Comparison of ENCODE assay signal across 7 cellular contexts in the genomic region with DNA sequence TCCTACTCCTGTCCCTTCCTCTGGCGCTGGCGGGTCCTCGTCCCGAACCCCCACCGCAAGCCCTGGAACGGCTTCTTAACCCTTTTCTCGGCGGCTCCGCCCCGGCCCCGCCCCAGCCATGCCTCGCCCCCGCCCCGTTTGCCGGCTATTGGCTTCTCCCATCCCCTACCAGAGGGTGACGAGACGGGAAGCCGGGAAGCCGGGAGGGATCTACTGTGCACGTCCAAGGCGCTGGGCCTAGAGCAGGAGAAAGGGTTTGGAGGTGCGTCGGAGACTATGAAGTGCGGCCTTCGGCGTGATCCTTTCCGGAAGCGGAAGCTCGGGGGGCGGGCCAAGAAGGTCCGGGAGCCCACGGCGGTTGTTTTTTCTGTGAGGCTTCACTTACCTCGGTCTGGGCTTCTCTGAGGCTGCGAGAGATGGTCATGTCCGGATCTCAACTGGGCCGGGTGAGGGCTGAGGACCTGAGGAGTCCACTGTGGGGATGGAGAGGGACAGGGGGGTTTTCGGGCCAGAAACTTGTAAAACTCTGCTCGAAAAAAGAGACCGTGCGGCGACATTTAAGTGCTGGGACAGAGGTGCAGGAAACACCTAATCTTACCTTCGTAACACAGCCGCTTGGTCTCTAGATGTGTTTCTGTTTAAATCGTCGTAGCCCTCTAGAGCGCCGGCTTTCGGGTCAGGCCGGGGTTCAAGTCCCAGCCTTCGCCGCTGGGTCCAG. TPM values are rescaled to one million over a fixed set of nuclear protein-coding genes. Genes with fewer than 3 reads are reported as not detected.
DNase-seq lines count a peak whose midpoint lies in the region; ATAC-seq and TF ChIP-seq lines count a peak whose summit lies in the region.

No MANE protein-coding gene starts in this region.

- peak in 2 of 4 donors; percentile 58 to 65 for TF ChIP-seq POLR2A in esophagus squamous epithelium (IDR thresholded peaks at IDR 0.05)

- H3K27ac Mint-ChIP-seq in naive thymus-derived CD4-positive, alpha-beta T cell = peak overlapping the region; percentile 92 to 100 (median 98)
- peak overlapping the region; percentile 95 for H3K27ac Mint-ChIP-seq in stimulated activated effector memory CD8-positive, alpha-beta T cell treated with anti-CD3 and anti-CD28 coated beads, Interleukin-12 subunit alpha, Interleukin-12 subunit beta, amount 100 ng/mL, for 72 hours

- no peak for TF ChIP-seq CTCF in esophagus squamous epithelium (IDR thresholded peaks at IDR 0.05)

- peak overlapping the region; percentile 61 to 87 (median 84) for H3K27ac ChIP-seq in esophagus squamous epithelium
- peak overlapping the region; percentile 82 for H3K27ac ChIP-seq in naive thymus-derived CD4-positive, alpha-beta T cell (ENCODE audit: low read depth, low read length)

- H3K4me1 ChIP-seq in esophagus squamous epithelium = peaks cover 0 to 19% (median 6%) of the 10 kb centered on the region in 3 donors
- H3K4me1 ChIP-seq in naive thymus-derived CD4-positive, alpha-beta T cell (ENCODE audit: control insufficient read depth in 2 of 2, insufficient read depth in 2 of 2, low read length in 2 of 2) = peaks cover 5 to 7% of the 10 kb centered on the region in 2 donors

- peaks cover 0 to 23% (median 0%) of the 10 kb centered on the region in 5 donors for H3K27me3 Mint-ChIP-seq in naive thymus-derived CD4-positive, alpha-beta T cell

- ATAC-seq in GM19043 (IDR thresholded peaks at IDR 0.05; ENCODE audit: low read depth, unreplicated experiment) (peak; percentile 57), HG03457 (IDR thresholded peaks at IDR 0.05; ENCODE audit: unreplicated experiment) (peak; percentile 66)
- ATAC-seq in naive thymus-derived CD4-positive, alpha-beta T cell = peak; percentile 91
- peak; percentile 95 for ATAC-seq in stimulated activated effector memory CD8-positive, alpha-beta T cell treated with anti-CD3 and anti-CD28 coated beads, Interleukin-12 subunit alpha, Interleukin-12 subunit beta, amount 100 ng/mL, for 72 hours

- intact Hi-C loops in esophagus squamous epithelium (cut with DNase I) = no loop called here
- intact Hi-C loops in naive thymus-derived CD4-positive, alpha-beta T cell (cut with micrococcal nuclease) = loop anchor here (1.0 to 10.0 kb wide), 9 partner anchors 18 to 1256 kb away; partner anchors contain the start of genes SLC41A3 (in 2 of the 2), KLF15 (in 1 of the 2), OSBPL11 (in 1 of the 2) and UMPS (in 1 of the 2)

- peak overlapping the region; percentile 37 to 77 (median 64) for H3K4me3 ChIP-seq in esophagus squamous epithelium
- H3K4me3 ChIP-seq in naive thymus-derived CD4-positive, alpha-beta T cell (ENCODE audit: low read length) = peak overlapping the region; percentile 80

- WGBS in esophagus squamous epithelium, 2 donors = 2 to 31% methylated on average over 20 to 45 of the region's 52 CpGs

- POLR2A ChIA-PET in naive thymus-derived CD4-positive, alpha-beta T cell (lab: Charles Lee) = interaction anchor here (0.6 to 1.5 kb wide), 3 partner anchors 80 to 94 kb away, joined by 3 to 7 read pairs (median 3); partner anchors contain the start of gene SLC41A3

- peaks cover 0 to 6% (median 0%) of the 10 kb centered on the region in 5 donors for H3K36me3 Mint-ChIP-seq in naive thymus-derived CD4-positive, alpha-beta T cell
- H3K36me3 Mint-ChIP-seq in stimulated activated effector memory CD8-positive, alpha-beta T cell treated with anti-CD3 and anti-CD28 coated beads, Interleukin-12 subunit alpha, Interleukin-12 subunit beta, amount 100 ng/mL, for 72 hours = no peaks in the 10 kb centered on the region

- no peaks in the 10 kb centered on the region for H3K36me3 ChIP-seq in esophagus squamous epithelium
- peaks cover 0 to 7% (median 0%) of the 10 kb centered on the region in 3 experiments for H3K36me3 ChIP-seq in naive thymus-derived CD4-positive, alpha-beta T cell (ENCODE audit: control insufficient read depth in 2 of 3, insufficient read depth in 3 of 3, low read length in 3 of 3)

- DNase-seq in NOMO-1 treated with DMSO at 0.1 percent for 48 hours (lab: John Stamatoyannopoulos, UW; ENCODE audit: unreplicated experiment) = peak; percentile 40
- peak; percentile 79 to 80 for DNase-seq in activated T-cell treated with anti-CD3 and anti-CD28 coated beads, Interleukin-2, amount 50 U/mL, for 48 hours
- peak; percentile 44 for DNase-seq in esophagus squamous epithelium (lab: John Stamatoyannopoulos, UW)
- DNase-seq in naive thymus-derived CD4-positive, alpha-beta T cell = peak in 8 of 9 donors; percentile 57 to 84 (median 73)
- peak; percentile 42 to 88 for DNase-seq in stimulated activated effector memory CD8-positive, alpha-beta T cell treated with anti-CD3 and anti-CD28 coated beads, Interleukin-12 subunit alpha, Interleukin-12 subunit beta, amount 100 ng/mL, for 72 hours (ENCODE audit: low spot score in 2 of 2)

- peaks cover 0 to 9% (median 0%) of the 10 kb centered on the region in 11 donors for H3K9me3 Mint-ChIP-seq in naive thymus-derived CD4-positive, alpha-beta T cell
- H3K9me3 Mint-ChIP-seq in stimulated activated effector memory CD8-positive, alpha-beta T cell treated with anti-CD3 and anti-CD28 coated beads, Interleukin-12 subunit alpha, Interleukin-12 subunit beta, amount 100 ng/mL, for 72 hours = no peaks in the 10 kb centered on the region

- H3K27me3 ChIP-seq in esophagus squamous epithelium = no peaks in the 10 kb centered on the region
- no peaks in the 10 kb centered on the region for H3K27me3 ChIP-seq in naive thymus-derived CD4-positive, alpha-beta T cell (ENCODE audit: control insufficient read depth in 2 of 2, insufficient read depth in 2 of 2, low read length in 2 of 2)

- H3K4me3 Mint-ChIP-seq in naive thymus-derived CD4-positive, alpha-beta T cell = peak overlapping the region; percentile 95 to 100 (median 98)
- peak overlapping the region; percentile 84 for H3K4me3 Mint-ChIP-seq in stimulated activated effector memory CD8-positive, alpha-beta T cell treated with anti-CD3 and anti-CD28 coated beads, Interleukin-12 subunit alpha, Interleukin-12 subunit beta, amount 100 ng/mL, for 72 hours

- CTCF ChIA-PET in naive thymus-derived CD4-positive, alpha-beta T cell (lab: Charles Lee) = no interaction called here

- no peaks in the 10 kb centered on the region for H3K9me3 ChIP-seq in esophagus squamous epithelium
- H3K9me3 ChIP-seq in naive thymus-derived CD4-positive, alpha-beta T cell (ENCODE audit: control insufficient read depth in 2 of 3, low read length in 3 of 3) = no peaks in the 10 kb centered on the region

- H3K4me1 Mint-ChIP-seq in naive thymus-derived CD4-positive, alpha-beta T cell = peaks cover 10 to 41% (median 25%) of the 10 kb centered on the region in 7 donors
- H3K4me1 Mint-ChIP-seq in stimulated activated effector memory CD8-positive, alpha-beta T cell treated with anti-CD3 and anti-CD28 coated beads, Interleukin-12 subunit alpha, Interleukin-12 subunit beta, amount 100 ng/mL, for 72 hours = peaks cover 10% of the 10 kb centered on the region

RNA-seq across cellular contexts. Expression of gene ROPN1B, which starts 21.4 kb away (rescaled TPM):
- total RNA-seq in esophagus squamous epithelium = not detected
- not detected for total RNA-seq in naive thymus-derived CD4-positive, alpha-beta T cell
- polyA plus RNA-seq in naive thymus-derived CD4-positive, alpha-beta T cell = under 1 TPM in 1 of 2 donors, not detected in 1; 0.26 TPM

Comparison
In these comparisons a context has a peak if more than half of its experiments do, and no peak if none do; other contexts are left out.
1. Peak in every context shown above with its lines: DNase-seq, ATAC-seq, H3K4me3 ChIP-seq and H3K27ac ChIP-seq.